Comparison of ENCODE assay signal across 1 cellular context in genomic region chr1:24742090-24742938, GRCh38.
TF ChIP-seq lines count a peak whose summit lies in the region.

No MANE protein-coding gene starts in this region.

TF ChIP-seq in H1, 55 proteins besides CTCF, POLR2A, EP300 and RAD21 (continued from another document):
- TF ChIP-seq ATF2 (IDR thresholded peaks at IDR 0.05; ENCODE audit: low read length): no peak
- TF ChIP-seq, protein P1, sequence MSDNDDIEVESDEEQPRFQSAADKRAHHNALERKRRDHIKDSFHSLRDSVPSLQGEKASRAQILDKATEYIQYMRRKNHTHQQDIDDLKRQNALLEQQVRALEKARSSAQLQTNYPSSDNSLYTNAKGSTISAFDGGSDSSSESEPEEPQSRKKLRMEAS (IDR thresholded peaks at IDR 0.05): peak; percentile 38; the same call in 1 of the 2 replicates
- TF ChIP-seq KDM5A (IDR thresholded peaks at IDR 0.05; ENCODE audit: low read length): no peak
- TF ChIP-seq BCL11A (IDR thresholded peaks at IDR 0.05; ENCODE audit: low read depth in 2 of 2, low read length in 2 of 2): no peak
- no peak for TF ChIP-seq RBBP5 (IDR thresholded peaks at IDR 0.05; ENCODE audit: borderline replicate concordance, low read depth, low read length)
- TF ChIP-seq POLR2AphosphoS5 (IDR thresholded peaks at IDR 0.05; ENCODE audit: low read depth, low read length): no peak
- TF ChIP-seq CBX5 (IDR thresholded peaks at IDR 0.05; ENCODE audit: low read depth, low read length): no peak
- TF ChIP-seq KDM1A (IDR thresholded peaks at IDR 0.05; ENCODE audit: borderline replicate concordance, low read length): peak; percentile 94
- TF ChIP-seq POU5F1 (IDR thresholded peaks at IDR 0.05; ENCODE audit: low read depth, low read length): 0 out of 2 replicates have a peak, but pooled peaks have one; percentile 10
- no peak for TF ChIP-seq CHD1 (IDR thresholded peaks at IDR 0.05; ENCODE audit: low read depth, low read length)
- no peak for TF ChIP-seq SP2 (IDR thresholded peaks at IDR 0.05; ENCODE audit: low read length)
- TF ChIP-seq CTBP2 (IDR thresholded peaks at IDR 0.05; ENCODE audit: borderline replicate concordance, insufficient read depth, insufficient read length, low read length): no peak
